In the genomic region with DNA sequence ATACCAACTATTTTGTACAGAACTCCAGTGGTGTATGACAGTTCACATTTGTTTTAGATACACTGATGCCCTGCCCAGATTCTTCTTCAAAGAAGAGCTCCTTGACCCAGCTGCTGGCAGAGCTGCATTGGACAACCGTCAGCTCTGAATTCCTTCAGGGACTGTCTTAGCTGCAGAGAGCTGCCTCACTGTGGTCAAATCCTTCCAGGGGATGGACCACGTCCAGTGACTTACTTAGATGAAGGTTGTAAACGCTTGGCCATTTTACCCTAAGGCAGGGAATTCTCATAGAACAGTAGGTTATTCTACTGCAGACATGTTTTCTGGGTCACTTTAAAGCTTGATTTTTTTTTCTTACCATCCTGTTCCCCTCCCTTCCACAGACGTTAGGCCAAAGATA, we compare ENCODE assay signal across 5 cellular contexts.
"Had no signal": no experiment of that assay in that cellular context is flagged by ENCODE, and none has a peak within 500 bp of the region (broad histone marks: within the 10 kb centered on the region; RNA-seq: fewer than 3 reads in every experiment).

No MANE protein-coding gene starts in this region.

- H3K9ac ChIP-seq: GM23248 had no signal

- H3K4me3 ChIP-seq: GM23248 had no signal

- H2AFZ ChIP-seq: GM23248 had no signal

- DNase-seq: GM23248, GOT3, H9, HCEC 1CT, IMR-90 had no signal

- H3K27ac ChIP-seq: GM23248 had no signal
